Comparison of ENCODE assay signal across 14 cellular contexts in the genomic region with DNA sequence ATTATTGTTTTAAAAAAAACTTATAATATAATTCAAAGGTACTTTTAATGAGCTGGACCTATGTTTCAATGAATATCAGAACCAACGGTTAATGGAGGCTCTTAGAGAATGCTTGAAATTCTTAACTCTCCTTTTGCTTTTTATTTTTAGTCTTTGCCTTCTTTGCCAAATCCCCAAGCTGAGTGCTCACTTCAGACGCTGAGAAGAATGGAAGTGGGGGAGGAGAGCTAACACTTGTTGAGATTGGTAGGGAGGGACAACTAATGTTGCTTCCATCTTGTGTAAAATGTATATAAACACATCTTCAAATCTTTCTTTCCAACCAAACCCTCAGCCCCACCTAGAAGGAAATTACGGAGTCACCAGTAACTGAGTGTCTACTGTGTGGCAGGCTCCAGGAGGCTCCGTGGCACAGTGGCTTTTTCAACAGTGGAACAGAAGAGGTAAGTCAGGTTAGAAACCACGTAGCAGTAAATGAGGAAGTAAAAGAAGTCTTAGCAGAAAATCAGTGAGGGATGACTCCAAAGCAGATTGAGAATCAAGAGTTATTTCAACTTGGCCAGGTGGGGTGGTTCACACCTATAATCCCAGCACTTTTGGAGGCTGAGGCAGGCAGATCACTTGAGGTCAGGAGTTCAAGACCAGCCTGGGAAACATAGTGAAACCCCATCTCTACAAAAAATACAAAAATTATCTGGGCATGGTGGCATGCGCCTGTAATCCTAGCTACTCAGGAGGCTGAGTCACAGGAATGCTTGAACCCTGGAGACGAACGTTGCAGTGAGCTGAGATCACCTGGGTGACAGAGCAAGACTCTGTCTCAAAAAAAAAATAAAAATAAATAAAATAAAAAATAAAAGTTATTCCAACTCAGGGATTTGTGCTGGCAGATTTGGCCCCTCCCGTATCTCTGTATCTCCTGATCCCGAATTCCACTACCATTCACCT. TPM values are rescaled to one million over a fixed set of nuclear protein-coding genes. Genes with fewer than 3 reads are reported as not detected.
DNase-seq lines count a peak whose midpoint lies in the region; ATAC-seq, FAIRE-seq and TF ChIP-seq lines count a peak whose summit lies in the region.
"Had no signal": no experiment of that assay in that cellular context is flagged by ENCODE, and none has a peak within 500 bp of the region (broad histone marks: within the 10 kb centered on the region; RNA-seq: fewer than 3 reads in every experiment).

No MANE protein-coding gene starts in this region.

- no peaks in the 10 kb centered on the region for H3K36me3 Mint-ChIP-seq in activated naive CD8-positive, alpha-beta T cell treated with anti-CD3 and anti-CD28 coated beads for 36 hours
- H3K36me3 Mint-ChIP-seq: natural killer cell had no signal

- TF ChIP-seq CTCF in right atrium auricular region (IDR thresholded peaks at IDR 0.05): no peak

- no peaks in the 10 kb centered on the region for H3K9me3 ChIP-seq in right atrium auricular region
- H3K9me3 ChIP-seq: tibial artery had no signal

- H3K4me1 Mint-ChIP-seq in activated naive CD8-positive, alpha-beta T cell treated with anti-CD3 and anti-CD28 coated beads for 36 hours: peaks cover 32% of the 10 kb centered on the region
- H3K4me1 Mint-ChIP-seq: natural killer cell had no signal

- no peak overlapping the region for H3K4me3 Mint-ChIP-seq in activated naive CD8-positive, alpha-beta T cell treated with anti-CD3 and anti-CD28 coated beads for 36 hours
- H3K4me3 Mint-ChIP-seq: CD4-positive, alpha-beta T cell; natural killer cell had no signal

- no peak for TF ChIP-seq POLR2A in GM12892 (IDR thresholded peaks at IDR 0.05; ENCODE audit: low read depth, low read length)

- no peaks in the 10 kb centered on the region for H3K36me3 ChIP-seq in right atrium auricular region
- H3K36me3 ChIP-seq: tibial artery had no signal

- FAIRE-seq in GM12892 (lab: Jason Lieb, UNC): peak; percentile 70

- ATAC-seq in GM21515 (IDR thresholded peaks at IDR 0.05; ENCODE audit: unreplicated experiment): peak; percentile 61
- peak; percentile 67 for ATAC-seq in HG03460 (IDR thresholded peaks at IDR 0.05; ENCODE audit: unreplicated experiment)
- ATAC-seq: natural killer cell had no signal

- no peaks in the 10 kb centered on the region for H3K9me3 Mint-ChIP-seq in activated naive CD8-positive, alpha-beta T cell treated with anti-CD3 and anti-CD28 coated beads for 36 hours
- H3K9me3 Mint-ChIP-seq: CD4-positive, alpha-beta T cell; natural killer cell had no signal

- no peak overlapping the region for H3K4me3 ChIP-seq in right atrium auricular region
- H3K4me3 ChIP-seq: dorsolateral prefrontal cortex, tibial artery had no signal

- H3K27me3 Mint-ChIP-seq in activated naive CD8-positive, alpha-beta T cell treated with anti-CD3 and anti-CD28 coated beads for 36 hours: no peaks in the 10 kb centered on the region
- H3K27me3 Mint-ChIP-seq: CD4-positive, alpha-beta T cell had no signal

- H3K27me3 ChIP-seq in right atrium auricular region: no peaks in the 10 kb centered on the region
- H3K27me3 ChIP-seq: dorsolateral prefrontal cortex, tibial artery had no signal

- peak overlapping the region; percentile 52 to 82 for H3K27ac ChIP-seq in right atrium auricular region
- H3K27ac ChIP-seq: dorsolateral prefrontal cortex had no signal

- H3K27ac Mint-ChIP-seq in activated naive CD8-positive, alpha-beta T cell treated with anti-CD3 and anti-CD28 coated beads for 36 hours: no peak overlapping the region
- H3K27ac Mint-ChIP-seq: CD4-positive, alpha-beta T cell; natural killer cell had no signal

- DNase-seq in GM12892 (ENCODE audit: insufficient read length): no peak
- DNase-seq in right atrium auricular region (ENCODE audit: low spot score): no peak
- no peak for DNase-seq in MV-4-11 (lab: John Stamatoyannopoulos, UW)
- DNase-seq in SW 1271 (lab: John Stamatoyannopoulos, UW): no peak
- DNase-seq in activated naive CD8-positive, alpha-beta T cell treated with anti-CD3 and anti-CD28 coated beads for 36 hours: no peak
- DNase-seq in NCI-H2227 treated with DMSO at 0.1 percent for 48 hours (lab: John Stamatoyannopoulos, UW): no peak
- DNase-seq: CD4-positive, alpha-beta T cell; dorsolateral prefrontal cortex; hippocampal formation; MM.1S; natural killer cell; tibial artery had no signal

- H3K4me1 ChIP-seq in right atrium auricular region: peaks cover 0 to 13% of the 10 kb centered on the region in 2 donors

RNA-seq across cellular contexts. Expression of a gene that starts 45.0 kb away (rescaled TPM):
- polyA plus RNA-seq in GM12892 (2012; ENCODE audit: missing spikeins): 48.2 TPM
- total RNA-seq in right atrium auricular region: 10 to 100 TPM; 32.5 to 32.9 TPM
- 10 to 100 TPM; 71.9 to 81.8 TPM for total RNA-seq in activated naive CD8-positive, alpha-beta T cell treated with anti-CD3 and anti-CD28 coated beads for 36 hours
